Comparison of ENCODE assay signal across 11 cellular contexts in the genomic region with DNA sequence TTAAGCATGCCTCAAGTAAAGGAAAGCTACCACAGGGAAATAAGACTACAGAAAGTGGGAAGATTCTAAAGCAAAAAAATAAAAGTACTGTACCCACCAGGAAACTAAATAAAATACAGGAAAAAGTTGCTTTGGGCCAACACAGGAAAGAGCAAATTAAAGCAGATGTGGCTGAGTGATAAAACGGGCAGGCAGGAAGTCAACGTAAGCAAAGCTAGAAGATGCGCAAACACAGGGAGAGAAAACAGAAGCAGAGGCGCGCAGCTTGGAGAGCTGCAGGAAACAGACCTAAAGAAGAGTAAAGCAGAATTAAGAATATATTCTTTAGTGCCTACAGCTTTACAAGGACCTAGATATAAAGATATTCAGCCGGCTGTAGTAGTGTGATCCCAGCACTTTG. TPM values are rescaled to one million over a fixed set of nuclear protein-coding genes. Genes with fewer than 3 reads are reported as not detected.
DNase-seq lines count a peak whose midpoint lies in the region.
"Had no signal": no experiment of that assay in that cellular context is flagged by ENCODE, and none has a peak within 500 bp of the region (broad histone marks: within the 10 kb centered on the region; RNA-seq: fewer than 3 reads in every experiment).

No MANE protein-coding gene starts in this region.

- H3F3A ChIP-seq in GM23248 (ENCODE audit: insufficient read depth): peaks cover 12% of the 10 kb centered on the region

- H3K79me2 ChIP-seq in GM23248 (ENCODE audit: insufficient read depth): peaks cover 38% of the 10 kb centered on the region

- in situ Hi-C loops in GM23248 (cut with MboI): no loop called here

- no peak overlapping the region for H3K9ac ChIP-seq in GM23248

- DNase-seq in stimulated activated CD8-positive, alpha-beta memory T cell treated with anti-CD3 and anti-CD28 coated beads, Interleukin-12 subunit alpha, Interleukin-12 subunit beta, amount 100 ng/mL, for 1 hour (ENCODE audit: low read depth): peak; percentile 35
- DNase-seq in stimulated activated CD8-positive, alpha-beta memory T cell treated with anti-CD3 and anti-CD28 coated beads, Interleukin-4, amount 100 ng/mL, for 48 hours: no peak
- peak; percentile 29 for DNase-seq in activated gamma-delta T cell treated with anti-CD3 and anti-CD28 coated beads, Interleukin-2, amount 50 U/mL, for 16 hours (ENCODE audit: low read depth)
- DNase-seq in lung microvascular endothelial cell (ENCODE audit: low read depth in 2 of 2): peak; percentile 90 to 92
- no peak for DNase-seq in hypothalamus (lab: John Stamatoyannopoulos, UW)
- no peak for DNase-seq in NCI-H524 treated with DMSO at 0.1 percent for 48 hours (lab: John Stamatoyannopoulos, UW)
- DNase-seq in GM23248: no peak
- no peak for DNase-seq in AG08396 (ENCODE audit: low spot score)
- DNase-seq: AML-193, NCI-H510A treated with DMSO at 0.1 percent for 48 hours had no signal

- 76 to 80% methylated on average over 6 of the region's 6 CpGs for WGBS in GM23248 (ENCODE audit: low coverage in 1 of 2, low lambda C conversion rate in 2 of 2, missing lambda C conversion rate in 2 of 2), 2 experiments

- H3K4me1 ChIP-seq in GM23248 (ENCODE audit: insufficient read depth): peaks cover 14% of the 10 kb centered on the region

- no peaks in the 10 kb centered on the region for H3K27me3 ChIP-seq in GM23248 (replicated peaks; ENCODE audit: insufficient read depth)

- H3K9me2 ChIP-seq in GM23248 (ENCODE audit: insufficient read depth): no peaks in the 10 kb centered on the region

- H3K4me2 ChIP-seq in GM23248 (ENCODE audit: unreplicated experiment): no peak overlapping the region
- H3K4me2 ChIP-seq: smooth muscle cell had no signal

- no peak overlapping the region for H3K4me3 ChIP-seq in GM23248
- H3K4me3 ChIP-seq: smooth muscle cell had no signal

- H3K27ac ChIP-seq in GM23248: no peak overlapping the region

- H2AFZ ChIP-seq in GM23248: no peak overlapping the region

- no peaks in the 10 kb centered on the region for H4K20me1 ChIP-seq in GM23248 (ENCODE audit: insufficient read depth)

- peaks cover 57% of the 10 kb centered on the region for H3K36me3 ChIP-seq in GM23248 (ENCODE audit: low read depth)

- H3K9me3 ChIP-seq in GM23248 (ENCODE audit: low read depth): no peaks in the 10 kb centered on the region

RNA-seq across cellular contexts. Expression of a gene that starts 21.7 kb away (rescaled TPM):
- 6.3 and 9.9 TPM in 2 replicates for total RNA-seq in lung microvascular endothelial cell
- total RNA-seq in GM23248 (2014; rRNA removed; shearing (Covaris generic)): 30.2 and 35.5 TPM in 2 replicates
- polyA plus RNA-seq in GM23248 (2016; fragmentation: Nextera tagmentation; extraction: Ambion mirVana): 19.9 and 22.3 TPM in 2 replicates

RNA-seq across cellular contexts. Expression of a gene that starts 36.9 kb away (rescaled TPM):
- total RNA-seq in lung microvascular endothelial cell: 16.3 and 20.8 TPM in 2 replicates
- total RNA-seq in GM23248 (2014; rRNA removed; shearing (Covaris generic)): 10.4 and 16.8 TPM in 2 replicates
- 11.7 TPM in 2 replicates for polyA plus RNA-seq in GM23248 (2016; fragmentation: Nextera tagmentation; extraction: Ambion mirVana)

Comparison
In these comparisons a context has a peak if more than half of its experiments do, and no peak if none do; other contexts are left out.
1. DNase-seq: peak in stimulated activated CD8-positive, alpha-beta memory T cell treated with anti-CD3 and anti-CD28 coated beads, Interleukin-12 subunit alpha, Interleukin-12 subunit beta, amount 100 ng/mL, for 1 hour (single experiment), activated gamma-delta T cell treated with anti-CD3 and anti-CD28 coated beads, Interleukin-2, amount 50 U/mL, for 16 hours (single experiment) and lung microvascular endothelial cell (2 of 2); none in stimulated activated CD8-positive, alpha-beta memory T cell treated with anti-CD3 and anti-CD28 coated beads, Interleukin-4, amount 100 ng/mL, for 48 hours (single experiment), hypothalamus (0 of 51), NCI-H524 treated with DMSO at 0.1 percent for 48 hours (single experiment), GM23248 (single experiment) and AG08396 (single experiment).